In genomic region chr22:35892192-35892591, GRCh38 we compare ENCODE assay signal across 1 cellular context.
TF ChIP-seq lines count a peak whose summit lies in the region.

No MANE protein-coding gene starts in this region.

TF ChIP-seq in K562, 482 proteins besides CTCF, POLR2A, EP300 and RAD21 (continued from another document):
- TF ChIP-seq ZNF609 (CRISPR knock-in tag; IDR thresholded peaks at IDR 0.05; ENCODE audit: borderline replicate concordance) (no peak), NFE2L1 (tag; IDR thresholded peaks at IDR 0.05; ENCODE audit: borderline replicate concordance, low read depth) (0 out of 2 replicates have a peak, but pooled peaks have one; percentile 12)
